ENCODE assay signal across 10 cellular contexts in the genomic region with DNA sequence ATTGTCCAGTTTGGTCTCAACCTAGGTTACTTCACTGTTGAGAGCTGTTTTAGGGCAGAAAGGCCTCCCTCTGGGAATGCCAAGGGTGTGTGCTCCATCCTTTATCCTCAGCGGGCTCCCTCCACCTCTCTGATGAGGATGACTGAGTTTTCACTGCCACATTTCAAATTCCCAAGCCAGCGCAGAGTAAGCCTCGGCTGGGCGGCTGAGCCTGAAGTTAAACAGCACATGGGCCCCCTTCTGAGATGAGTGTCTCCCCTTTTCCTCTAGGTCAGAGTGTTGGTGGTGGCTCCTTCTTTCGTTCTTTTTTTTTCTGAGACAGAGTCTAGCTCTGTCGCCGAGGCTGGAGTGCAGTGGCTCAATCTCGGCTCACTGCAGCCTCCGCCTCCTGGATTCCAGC. TPM values are rescaled to one million over a fixed set of nuclear protein-coding genes. Genes with fewer than 3 reads are reported as not detected.
"Had no signal": no experiment of that assay in that cellular context is flagged by ENCODE, and none has a peak within 500 bp of the region (broad histone marks: within the 10 kb centered on the region; RNA-seq: fewer than 3 reads in every experiment).

No MANE protein-coding gene starts in this region.

- H3K9me3 ChIP-seq: HAP-1 had no signal

- H3K36me3 ChIP-seq: HAP-1 had no signal

- H3K9ac ChIP-seq: GM23248, KMS-11 had no signal

- ATAC-seq: HepG2 had no signal

- H3K27ac ChIP-seq: GM23248, HL-60, KMS-11 had no signal

- DNase-seq: GM23248, GOT3, H7, KBM-7 had no signal

- FAIRE-seq: HepG2 had no signal

- H3K4me2 ChIP-seq: KMS-11 had no signal

- H3K4me3 ChIP-seq: GM23248, HAP-1 had no signal

- H2AFZ ChIP-seq: GM23248 had no signal

RNA-seq across cellular contexts. Expression of a gene that starts 24.7 kb away (rescaled TPM):
- total RNA-seq: HT1080 had no signal
- polyA plus RNA-seq: IgD-negative memory B cell had no signal
